ENCODE assay signal across 16 cellular contexts in the genomic region with DNA sequence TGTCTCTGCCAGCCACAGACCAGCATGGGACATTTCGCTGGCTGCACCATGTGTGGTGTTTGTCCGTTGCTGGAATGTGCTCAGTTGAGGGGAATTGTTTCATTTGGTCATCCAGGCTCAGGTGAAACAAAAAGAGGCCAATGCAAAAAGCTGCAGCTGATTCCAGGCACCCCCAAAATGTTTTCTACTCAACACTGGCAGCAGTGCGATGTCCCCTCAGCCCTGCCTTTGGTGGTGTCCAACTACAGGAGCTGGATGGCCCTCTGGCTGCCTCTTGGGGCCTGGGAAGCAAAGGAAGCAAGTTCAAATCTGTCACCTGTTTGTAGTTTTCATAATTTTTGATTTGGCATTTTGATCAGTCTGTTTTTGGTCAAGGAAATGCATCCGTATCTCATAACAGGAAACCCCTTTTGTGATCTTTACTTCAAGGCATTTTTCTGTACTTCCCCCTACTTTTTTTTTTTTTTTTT.
A peak's percentile ranks its signal among the peaks of the same experiment; 100 is the strongest.
DNase-seq lines count a peak whose midpoint lies in the region; ATAC-seq and TF ChIP-seq lines count a peak whose summit lies in the region.
"Had no signal": no experiment of that assay in that cellular context is flagged by ENCODE, and none has a peak within 500 bp of the region (broad histone marks: within the 10 kb centered on the region; RNA-seq: fewer than 3 reads in every experiment).

No MANE protein-coding gene starts in this region.

- no peaks in the 10 kb centered on the region for H3K9me3 Mint-ChIP-seq in activated CD4-positive, alpha-beta memory T cell treated with anti-CD3 and anti-CD28 coated beads, Interleukin-2, amount 10 ng/mL, durations not matched to agents 7 days and 5 days
- H3K9me3 Mint-ChIP-seq in chondrocyte (ENCODE audit: low read depth) = peaks cover 10% of the 10 kb centered on the region
- H3K9me3 Mint-ChIP-seq: HFFc6 had no signal

- H3K9me3 ChIP-seq in left ventricle myocardium inferior (replicated peaks) = peaks cover 15% of the 10 kb centered on the region

- intact Hi-C loops in left ventricle myocardium inferior (cut with micrococcal nuclease) = no loop called here
- intact Hi-C loops in Right ventricle myocardium superior (cut with DNase I) = no loop called here

- peaks cover 14% of the 10 kb centered on the region for H3K36me3 ChIP-seq in left ventricle myocardium inferior

- H3K27me3 ChIP-seq in left ventricle myocardium inferior (ENCODE audit: low read depth) = no peaks in the 10 kb centered on the region
- H3K27me3 ChIP-seq: hepatocyte, stomach had no signal

- H3K27me3 Mint-ChIP-seq in activated CD4-positive, alpha-beta memory T cell treated with anti-CD3 and anti-CD28 coated beads, Interleukin-2, amount 10 ng/mL, durations not matched to agents 7 days and 5 days = no peaks in the 10 kb centered on the region
- no peaks in the 10 kb centered on the region for H3K27me3 Mint-ChIP-seq in chondrocyte (ENCODE audit: low read depth)

- POLR2A ChIA-PET in activated CD4-positive, alpha-beta memory T cell treated with anti-CD3 and anti-CD28 coated beads, Interleukin-2, amount 10 ng/mL, durations not matched to agents 7 days and 5 days (lab: Charles Lee) = no interaction called here

- no peak overlapping the region for H3K27ac Mint-ChIP-seq in activated CD4-positive, alpha-beta memory T cell treated with anti-CD3 and anti-CD28 coated beads, Interleukin-2, amount 10 ng/mL, durations not matched to agents 7 days and 5 days
- no peak overlapping the region for H3K27ac Mint-ChIP-seq in chondrocyte (ENCODE audit: unreplicated experiment)
- H3K27ac Mint-ChIP-seq: HFFc6 had no signal

- DNase-seq in left ventricle myocardium inferior = no peak
- no peak for DNase-seq in Right ventricle myocardium superior
- peak; percentile 15 for DNase-seq in activated CD4-positive, alpha-beta memory T cell treated with anti-CD3 and anti-CD28 coated beads, Interleukin-2, amount 10 ng/mL, durations not matched to agents 7 days and 5 days
- DNase-seq in ecto neural progenitor cell (ENCODE audit: low spot score) = peak; percentile 28
- peak; percentile 14 for DNase-seq in ureter (ENCODE audit: low spot score)
- no peak for DNase-seq in chondrocyte (ENCODE audit: low spot score)
- DNase-seq: amniotic stem cell, caudate nucleus, HFFc6, mesendoderm, NCI-H146, NCI-H2227 treated with DMSO at 0.1 percent for 48 hours, stomach had no signal

- H3K36me3 Mint-ChIP-seq in activated CD4-positive, alpha-beta memory T cell treated with anti-CD3 and anti-CD28 coated beads, Interleukin-2, amount 10 ng/mL, durations not matched to agents 7 days and 5 days (ENCODE audit: low read depth) = peaks cover 5% of the 10 kb centered on the region
- peaks cover 4% of the 10 kb centered on the region for H3K36me3 Mint-ChIP-seq in chondrocyte (ENCODE audit: low read depth)

- no peak overlapping the region for H3K4me3 Mint-ChIP-seq in activated CD4-positive, alpha-beta memory T cell treated with anti-CD3 and anti-CD28 coated beads, Interleukin-2, amount 10 ng/mL, durations not matched to agents 7 days and 5 days
- no peak overlapping the region for H3K4me3 Mint-ChIP-seq in chondrocyte (ENCODE audit: unreplicated experiment)
- H3K4me3 Mint-ChIP-seq: HFFc6 had no signal

- peaks cover 12% of the 10 kb centered on the region for H3K4me1 Mint-ChIP-seq in activated CD4-positive, alpha-beta memory T cell treated with anti-CD3 and anti-CD28 coated beads, Interleukin-2, amount 10 ng/mL, durations not matched to agents 7 days and 5 days
- peaks cover 6% of the 10 kb centered on the region for H3K4me1 Mint-ChIP-seq in chondrocyte (ENCODE audit: low read depth)

- ATAC-seq in Right ventricle myocardium superior (ENCODE audit: poor library complexity) (no peak), HG03432 (IDR thresholded peaks at IDR 0.05; ENCODE audit: unreplicated experiment) (no peak), HG03460 (IDR thresholded peaks at IDR 0.05; ENCODE audit: unreplicated experiment) (no peak)

- peaks cover 60% of the 10 kb centered on the region for H3K4me1 ChIP-seq in left ventricle myocardium inferior
- H3K4me1 ChIP-seq: stomach had no signal

- TF ChIP-seq CTCF in left ventricle myocardium inferior (IDR thresholded peaks at IDR 0.05; ENCODE audit: borderline replicate concordance) (no peak), chondrocyte (IDR thresholded peaks at IDR 0.05) (no peak)

- peak overlapping the region; percentile 84 for H3K27ac ChIP-seq in left ventricle myocardium inferior (replicated peaks)
- H3K27ac ChIP-seq: hepatocyte, stomach had no signal

- CTCF ChIA-PET in activated CD4-positive, alpha-beta memory T cell treated with anti-CD3 and anti-CD28 coated beads, Interleukin-2, amount 10 ng/mL, durations not matched to agents 7 days and 5 days (lab: Charles Lee) = no interaction called here

- H3K4me3 ChIP-seq in left ventricle myocardium inferior = no peak overlapping the region
- H3K4me3 ChIP-seq: hepatocyte, stomach had no signal

Comparison
In these comparisons a context has a peak if more than half of its experiments do, and no peak if none do; other contexts are left out.
1. DNase-seq: peak in activated CD4-positive, alpha-beta memory T cell treated with anti-CD3 and anti-CD28 coated beads, Interleukin-2, amount 10 ng/mL, durations not matched to agents 7 days and 5 days (single experiment), ecto neural progenitor cell (single experiment) and ureter (single experiment); none in left ventricle myocardium inferior (single experiment), Right ventricle myocardium superior (single experiment) and chondrocyte (single experiment).